ENCODE assay signal across 23 cellular contexts in genomic region chr17:80559688-80560290, GRCh38. TPM values are rescaled to one million over a fixed set of nuclear protein-coding genes. Genes with fewer than 3 reads are reported as not detected.
DNase-seq lines count a peak whose midpoint lies in the region; ATAC-seq and TF ChIP-seq lines count a peak whose summit lies in the region.
"Had no signal": no experiment of that assay in that cellular context is flagged by ENCODE, and none has a peak within 500 bp of the region (broad histone marks: within the 10 kb centered on the region; RNA-seq: fewer than 3 reads in every experiment).

No MANE protein-coding gene starts in this region.

- H3K36me3 ChIP-seq in adipocyte (ENCODE audit: control insufficient read depth, insufficient read depth, low read length, severe bottlenecking) (no peaks in the 10 kb centered on the region), endodermal cell (ENCODE audit: control insufficient read depth, insufficient read depth, low read length) (peaks cover 12% of the 10 kb centered on the region)
- H3K36me3 ChIP-seq: cardiac muscle cell, MG63, right atrium auricular region had no signal

- peaks cover 35% of the 10 kb centered on the region for H3K27me3 Mint-ChIP-seq in endodermal cell (ENCODE audit: insufficient read depth)

- H3K27ac Mint-ChIP-seq in endodermal cell: no peak overlapping the region
- H3K27ac Mint-ChIP-seq: natural killer cell, WTC11 had no signal

- H3K9me3 ChIP-seq in adipocyte (ENCODE audit: control insufficient read depth, low read length): no peaks in the 10 kb centered on the region
- no peaks in the 10 kb centered on the region for H3K9me3 ChIP-seq in endodermal cell (ENCODE audit: control insufficient read depth, low read length)
- H3K9me3 ChIP-seq: lower lobe of right lung, MG63, right atrium auricular region had no signal

- peaks cover 15% of the 10 kb centered on the region for H3K4me1 Mint-ChIP-seq in endodermal cell

- no peaks in the 10 kb centered on the region for H3K9me3 Mint-ChIP-seq in endodermal cell
- H3K9me3 Mint-ChIP-seq: CD14-positive monocyte, natural killer cell, WTC11 had no signal

- no peak overlapping the region for H3K27ac ChIP-seq in endodermal cell (ENCODE audit: low read depth, low read length)
- H3K27ac ChIP-seq: cardiac muscle cell, lower lobe of right lung, right atrium auricular region had no signal

- no peak for ATAC-seq in HG02885 (IDR thresholded peaks at IDR 0.05; ENCODE audit: poor library complexity, unreplicated experiment)
- ATAC-seq: lower lobe of right lung, natural killer cell, PC-3, WTC11 had no signal

- no peak for TF ChIP-seq CTCF in fibroblast of villous mesenchyme (IDR thresholded peaks at IDR 0.05; ENCODE audit: insufficient read depth, low read depth, low read length)
- TF ChIP-seq CTCF in endodermal cell (conservative IDR thresholded peaks at IDR 0.05): no peak

- H3K36me3 Mint-ChIP-seq in endodermal cell (ENCODE audit: low read depth): peaks cover 7% of the 10 kb centered on the region
- H3K36me3 Mint-ChIP-seq: natural killer cell, WTC11 had no signal

- WGBS in endodermal cell (ENCODE audit: insufficient coverage in 1 of 2, insufficient read length in 1 of 2), 2 experiments: 70 to 83% methylated on average over 4 to 8 of the region's 8 CpGs

- DNase-seq in HS-5 (ENCODE audit: low read depth): peak; percentile 77
- peak; percentile 56 for DNase-seq in adipocyte (ENCODE audit: low read depth)
- DNase-seq in fibroblast of villous mesenchyme (ENCODE audit: low read depth): peak; percentile 73
- DNase-seq in skeletal muscle cell (ENCODE audit: low read depth): peak; percentile 93
- no peak for DNase-seq in stimulated activated CD4-positive, alpha-beta T cell treated with anti-CD3 and anti-CD28 coated beads, Interleukin-4, amount 100 ng/mL, for 1 hour
- DNase-seq in endodermal cell: no peak
- no peak for DNase-seq in GF-D8 (lab: John Stamatoyannopoulos, UW)
- DNase-seq: activated naive CD4-positive, alpha-beta T cell; effector CD4-positive, alpha-beta T cell; foreskin melanocyte; lower lobe of right lung; MG63; natural killer cell; NCI-H2081; NCI-H526 treated with DMSO at 0.1 percent for 48 hours; PC-3; stimulated activated CD4-positive, alpha-beta T cell treated with anti-CD3 and anti-CD28 coated beads, Interleukin-2, amount 100 ng/mL, for 48 hours; SW 1271 had no signal

- H3K27me3 ChIP-seq in adipocyte (replicated peaks; ENCODE audit: control insufficient read depth, insufficient read depth, low read length): no peaks in the 10 kb centered on the region
- no peaks in the 10 kb centered on the region for H3K27me3 ChIP-seq in endodermal cell (ENCODE audit: control insufficient read depth, insufficient read depth, low read length, poor library complexity, severe bottlenecking)
- H3K27me3 ChIP-seq: cardiac muscle cell, MG63, right atrium auricular region had no signal

- no peak overlapping the region for H3K4me3 Mint-ChIP-seq in endodermal cell
- H3K4me3 Mint-ChIP-seq: CD14-positive monocyte, natural killer cell, WTC11 had no signal

- H3K9ac ChIP-seq in adipocyte (ENCODE audit: low read length) (no peak overlapping the region), endodermal cell (ENCODE audit: extremely low read depth, low read length, poor library complexity, severe bottlenecking) (no peak overlapping the region)

- H3K4me1 ChIP-seq in adipocyte (ENCODE audit: control insufficient read depth, insufficient read depth, low read length) (no peaks in the 10 kb centered on the region), endodermal cell (ENCODE audit: control insufficient read depth, insufficient read depth, low read length) (no peaks in the 10 kb centered on the region)
- H3K4me1 ChIP-seq: lower lobe of right lung, right atrium auricular region had no signal

- H3K4me3 ChIP-seq in adipocyte (ENCODE audit: low read length): no peak overlapping the region
- no peak overlapping the region for H3K4me3 ChIP-seq in fibroblast of villous mesenchyme (ENCODE audit: low read depth, low read length)
- no peak overlapping the region for H3K4me3 ChIP-seq in skeletal muscle cell (ENCODE audit: low read depth, low read length)
- no peak overlapping the region for H3K4me3 ChIP-seq in endodermal cell (ENCODE audit: low read length)
- H3K4me3 ChIP-seq: cardiac muscle cell, lower lobe of right lung, MG63, right atrium auricular region had no signal

RNA-seq across cellular contexts. Expression of gene RPTOR, which starts 15.2 kb away (rescaled TPM):
- total RNA-seq in fibroblast of villous mesenchyme (35.8 and 40.3 TPM in 2 replicates), endodermal cell (10 to 100 TPM; 45.1 to 53.4 TPM)
- polyA plus RNA-seq in endodermal cell (2013, experiment 1 of 2): 17.1 TPM
- polyA plus RNA-seq in endodermal cell (2013, experiment 2 of 2): 17.6 TPM

Comparison
In these comparisons a context has a peak if more than half of its experiments do, and no peak if none do; other contexts are left out.
1. DNase-seq: peak in HS-5 (single experiment), adipocyte (single experiment), fibroblast of villous mesenchyme (single experiment) and skeletal muscle cell (single experiment); none in stimulated activated CD4-positive, alpha-beta T cell treated with anti-CD3 and anti-CD28 coated beads, Interleukin-4, amount 100 ng/mL, for 1 hour (single experiment), endodermal cell (single experiment) and GF-D8 (single experiment).